In the genomic region with DNA sequence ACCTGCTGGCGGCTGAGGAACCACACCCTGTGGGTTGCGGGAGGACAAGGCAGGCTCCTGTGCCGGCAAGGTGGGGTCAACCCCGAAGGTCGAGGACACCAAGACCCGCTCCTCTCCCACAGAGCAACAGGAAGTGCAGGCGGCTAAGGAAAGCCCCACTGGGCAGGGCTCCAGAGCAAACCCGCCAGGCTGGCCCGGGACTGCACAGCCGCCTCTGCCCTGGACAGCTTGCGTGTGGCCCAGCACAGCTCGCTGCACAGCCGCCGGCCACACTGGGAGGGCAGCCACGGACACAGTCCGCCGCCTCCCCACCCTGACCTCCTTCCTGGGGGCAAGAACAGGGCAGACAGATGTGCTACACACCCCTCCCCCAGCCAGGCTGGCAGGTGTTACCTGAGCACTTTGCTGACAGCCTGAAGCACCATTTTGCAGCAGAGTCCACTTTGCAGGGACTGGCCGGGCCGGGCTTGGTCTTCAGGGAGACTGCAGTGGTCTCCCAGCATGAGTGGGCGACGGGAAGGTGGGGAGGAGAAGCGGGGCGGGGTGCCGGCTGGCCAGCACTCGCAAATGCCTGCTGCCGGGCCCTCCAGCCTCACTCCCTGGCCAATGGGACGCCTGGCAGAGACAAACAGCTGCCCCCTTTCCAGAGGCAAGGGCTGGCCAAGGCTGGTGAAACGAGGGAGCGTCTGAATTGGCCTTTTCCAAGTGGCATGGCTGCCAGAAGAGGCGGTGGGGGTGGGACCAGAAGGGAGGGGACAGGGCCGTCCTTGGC, we compare ENCODE assay signal across 9 cellular contexts. TPM values are rescaled to one million over a fixed set of nuclear protein-coding genes. Genes with fewer than 3 reads are reported as not detected.
DNase-seq lines count a peak whose midpoint lies in the region; ATAC-seq and TF ChIP-seq lines count a peak whose summit lies in the region.
"Had no signal": no experiment of that assay in that cellular context is flagged by ENCODE, and none has a peak within 500 bp of the region (broad histone marks: within the 10 kb centered on the region; RNA-seq: fewer than 3 reads in every experiment).

A gene with protein sequence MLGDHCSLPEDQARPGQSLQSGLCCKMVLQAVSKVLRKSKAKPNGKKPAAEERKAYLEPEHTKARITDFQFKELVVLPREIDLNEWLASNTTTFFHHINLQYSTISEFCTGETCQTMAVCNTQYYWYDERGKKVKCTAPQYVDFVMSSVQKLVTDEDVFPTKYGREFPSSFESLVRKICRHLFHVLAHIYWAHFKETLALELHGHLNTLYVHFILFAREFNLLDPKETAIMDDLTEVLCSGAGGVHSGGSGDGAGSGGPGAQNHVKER (minus strand): TSS at position 726 of the 772 bp plus-strand sequence. CDS start 223 bp downstream, at position 503.

- POLR2A ChIA-PET in T-cell (lab: Charles Lee), result no interaction called here

- DNase-seq in ELF-1 (ENCODE audit: low read depth, low spot score), result peak; percentile 28
- DNase-seq in T-cell, result peak in 3 of 34 experiments; percentile 3 to 32 (median 12)
- no peak for DNase-seq in cardiac septum (ENCODE audit: low spot score)
- DNase-seq in progenitor cell of endocrine pancreas (ENCODE audit: low spot score, unreplicated experiment), result no peak
- DNase-seq in NK-92 treated with Interleukin-12 subunit alpha and Interleukin-12 subunit beta, amount 100 ng/mL, for 24 hours (lab: John Stamatoyannopoulos, UW), result no peak
- no peak for DNase-seq in ACHN
- DNase-seq in activated CD8-positive, alpha-beta memory T cell treated with anti-CD3 and anti-CD28 coated beads for 24 hours, result no peak

- TF ChIP-seq CTCF in progenitor cell of endocrine pancreas (IDR thresholded peaks at IDR 0.05; ENCODE audit: unreplicated experiment), result no peak

- ATAC-seq in T-cell (replicated peaks in 1 of 4), result peak in 3 of 4 experiments; percentile 14 to 38 (median 22)
- no peak for ATAC-seq in GM19395 (IDR thresholded peaks at IDR 0.05; ENCODE audit: unreplicated experiment)

- CTCF ChIA-PET in T-cell (lab: Charles Lee), result no interaction called here

- intact Hi-C loops in cardiac septum (cut with DNase I), result loop anchor here (5.0 kb wide), 1 partner anchor 49 kb away; no protein-coding TSS in a partner anchor

- H3K4me1 Mint-ChIP-seq in T-cell (peaks cover 25 to 44% (median 44%) of the 10 kb centered on the region in 3 donors), progenitor cell of endocrine pancreas (ENCODE audit: low read depth) (peaks cover 6% of the 10 kb centered on the region)

- H3K27ac Mint-ChIP-seq in T-cell, result peak within 1 kb of the TSS in 1 of 2 donors; percentile 44
- H3K27ac Mint-ChIP-seq in progenitor cell of endocrine pancreas, result no peak within 1 kb of the TSS
- H3K27ac Mint-ChIP-seq: stimulated activated naive CD8-positive, alpha-beta T cell treated with anti-CD3 and anti-CD28 coated beads, Interleukin-15, Interleukin-2, amounts not matched to agents 100 ng/mL and 50 ng/mL, for 24 hours had no signal

- H3K9me3 Mint-ChIP-seq in T-cell (no peaks in the 10 kb centered on the region), progenitor cell of endocrine pancreas (ENCODE audit: low read depth) (no peaks in the 10 kb centered on the region)
- H3K9me3 Mint-ChIP-seq: stimulated activated naive CD8-positive, alpha-beta T cell treated with anti-CD3 and anti-CD28 coated beads, Interleukin-15, Interleukin-2, amounts not matched to agents 100 ng/mL and 50 ng/mL, for 24 hours had no signal

- H3K27me3 Mint-ChIP-seq in T-cell (no peaks in the 10 kb centered on the region), progenitor cell of endocrine pancreas (no peaks in the 10 kb centered on the region)
- H3K27me3 Mint-ChIP-seq: stimulated activated naive CD8-positive, alpha-beta T cell treated with anti-CD3 and anti-CD28 coated beads, Interleukin-15, Interleukin-2, amounts not matched to agents 100 ng/mL and 50 ng/mL, for 24 hours had no signal

- no peaks in the 10 kb centered on the region for H3K36me3 Mint-ChIP-seq in T-cell
- no peaks in the 10 kb centered on the region for H3K36me3 Mint-ChIP-seq in progenitor cell of endocrine pancreas (ENCODE audit: insufficient read depth)

- H3K4me3 Mint-ChIP-seq in T-cell (no peak within 1 kb of the TSS), progenitor cell of endocrine pancreas (ENCODE audit: low read depth) (no peak within 1 kb of the TSS)
- H3K4me3 Mint-ChIP-seq: stimulated activated naive CD8-positive, alpha-beta T cell treated with anti-CD3 and anti-CD28 coated beads, Interleukin-15, Interleukin-2, amounts not matched to agents 100 ng/mL and 50 ng/mL, for 24 hours had no signal

- in situ Hi-C loops in ACHN (cut with HindIII; ENCODE audit: low pct_ligation_motif_present, low pct_unique_long_range_greater_than_20kb, low sequenced_read_pairs), result no loop called here

RNA-seq across cellular contexts. Expression of the gene that starts here (rescaled TPM):
- total RNA-seq in T-cell, result 10 to 100 TPM; 49.6 to 79.2 (median 72.6) TPM
- total RNA-seq in cardiac septum, result 48.5 TPM
- 30.4 and 33.3 TPM in 2 replicates for total RNA-seq in progenitor cell of endocrine pancreas
